10 cellular contexts compared by ENCODE assay signal in genomic region chrX:115592997-115593734, GRCh38. TPM values are rescaled to one million over a fixed set of nuclear protein-coding genes. Genes with fewer than 3 reads are reported as not detected.
DNase-seq lines count a peak whose midpoint lies in the region; ATAC-seq lines count a peak whose summit lies in the region.
"Had no signal": no experiment of that assay in that cellular context is flagged by ENCODE, and none has a peak within 500 bp of the region (broad histone marks: within the 10 kb centered on the region; RNA-seq: fewer than 3 reads in every experiment).

No MANE protein-coding gene starts in this region.

- H3K27ac ChIP-seq in epithelial cell of prostate = peak overlapping the region; percentile 93

- ATAC-seq in GM19452 (IDR thresholded peaks at IDR 0.05; ENCODE audit: unreplicated experiment) (no peak), GM21786 (IDR thresholded peaks at IDR 0.05; ENCODE audit: unreplicated experiment) (no peak), GM21381 (IDR thresholded peaks at IDR 0.05; ENCODE audit: unreplicated experiment) (no peak), GM19463 (IDR thresholded peaks at IDR 0.05; ENCODE audit: unreplicated experiment) (no peak)

- DNase-seq in SKM-1 treated with dmso at 0.1 percent for 144 hours (lab: John Stamatoyannopoulos, UW; ENCODE audit: unreplicated experiment) (peak; percentile 1), SKM-1 (lab: John Stamatoyannopoulos, UW; ENCODE audit: unreplicated experiment) (no peak), epithelial cell of prostate (ENCODE audit: low read depth, low spot score) (no peak), lung microvascular endothelial cell (ENCODE audit: low read depth in 2 of 2) (peak; percentile 36 to 76)
- DNase-seq: ACHN, substantia nigra had no signal

RNA-seq across cellular contexts. Expression of gene PLS3, which starts 32.2 kb away (rescaled TPM):
- 277 and 321 TPM in 2 replicates for total RNA-seq in lung microvascular endothelial cell

Comparison
In these comparisons a context has a peak if more than half of its experiments do, and no peak if none do; other contexts are left out.
1. DNase-seq: peak in SKM-1 treated with dmso at 0.1 percent for 144 hours (single experiment) and lung microvascular endothelial cell (2 of 2); none in SKM-1 (single experiment) and epithelial cell of prostate (single experiment).